8 cellular contexts compared by ENCODE assay signal in the genomic region with DNA sequence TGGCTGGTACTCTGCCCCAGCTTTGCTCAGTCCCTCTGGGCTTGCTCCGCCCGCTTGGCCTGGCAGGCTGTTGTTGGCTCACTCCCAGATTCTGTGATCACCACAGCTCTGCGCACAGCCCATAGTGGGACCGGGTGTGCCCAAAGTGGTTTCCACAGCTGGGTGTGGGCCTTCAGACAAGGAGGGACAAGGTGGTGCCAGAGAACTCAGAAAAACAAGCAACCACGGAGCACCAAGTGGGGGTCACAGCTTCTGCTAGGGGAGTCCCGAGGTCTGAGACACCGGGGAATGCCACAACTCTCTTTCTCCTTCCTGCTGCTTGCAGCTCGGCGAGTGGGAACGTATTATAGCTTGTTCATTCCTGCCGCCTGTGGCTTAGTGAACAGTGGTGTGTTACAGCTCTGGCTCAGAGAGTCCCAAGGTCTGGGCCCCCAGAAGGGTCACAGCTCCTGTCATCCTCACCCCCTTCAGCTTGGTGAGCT. TPM values are rescaled to one million over a fixed set of nuclear protein-coding genes. Genes with fewer than 3 reads are reported as not detected.
DNase-seq lines count a peak whose midpoint lies in the region; ATAC-seq, FAIRE-seq and TF ChIP-seq lines count a peak whose summit lies in the region.

No MANE protein-coding gene starts in this region.

- WGBS in neuronal stem cell (ENCODE audit: extremely low coverage in 2 of 2, insufficient read length in 2 of 2, insufficient replicate concordance in 1 of 2), 2 donors = no CpG with 5 or more reads among the region's 11 CpGs

- H2BK5ac ChIP-seq in neuronal stem cell (ENCODE audit: low read length) = no peak overlapping the region

- no peak overlapping the region for H3K4ac ChIP-seq in neuronal stem cell (ENCODE audit: low read length)

- no peak overlapping the region for H2AK5ac ChIP-seq in neuronal stem cell (ENCODE audit: low read depth, low read length)

- H3K4me2 ChIP-seq in neuronal stem cell (ENCODE audit: insufficient read depth, low read length, poor library complexity, severe bottlenecking) = no peak overlapping the region

- no peak overlapping the region for H3K4me3 ChIP-seq in neuronal stem cell (ENCODE audit: low read length in 2 of 2)

- H3K79me1 ChIP-seq in neuronal stem cell (ENCODE audit: low read depth, low read length) = no peaks in the 10 kb centered on the region

- no peak overlapping the region for H3K23ac ChIP-seq in neuronal stem cell (ENCODE audit: low read depth, low read length, poor library complexity)

- H3K9me3 ChIP-seq in neuronal stem cell (replicated peaks in 1 of 2; ENCODE audit: control insufficient read depth in 2 of 2, insufficient read depth in 1 of 2, low read depth in 1 of 2, low read length in 2 of 2) = no peaks in the 10 kb centered on the region

- DNase-seq in GM12892 (ENCODE audit: insufficient read length) = no peak
- peak; percentile 50 for DNase-seq in dermis blood vessel endothelial cell
- no peak for DNase-seq in neuronal stem cell (ENCODE audit: low spot score)
- DNase-seq in NCI-H146 treated with DMSO at 0.1 percent for 48 hours (lab: John Stamatoyannopoulos, UW; ENCODE audit: unreplicated experiment) = no peak
- DNase-seq in iPS-NIHi11 (ENCODE audit: low spot score) = no peak
- no peak for DNase-seq in DMS79 (lab: John Stamatoyannopoulos, UW)
- no peak for DNase-seq in NCI-H1105 (lab: John Stamatoyannopoulos, UW)

- no peaks in the 10 kb centered on the region for H3K4me1 ChIP-seq in neuronal stem cell (ENCODE audit: control insufficient read depth in 2 of 2, insufficient read depth in 1 of 2, low read depth in 1 of 2, low read length in 2 of 2)

- ATAC-seq in HG03039 (IDR thresholded peaks at IDR 0.05; ENCODE audit: unreplicated experiment) = peak; percentile 30

- no peak overlapping the region for H3K14ac ChIP-seq in neuronal stem cell (ENCODE audit: low read length)

- no peak overlapping the region for H2BK15ac ChIP-seq in neuronal stem cell (ENCODE audit: low read length)

- no peak overlapping the region for H4K91ac ChIP-seq in neuronal stem cell (ENCODE audit: low read depth, low read length, poor library complexity)

- FAIRE-seq in GM12892 (lab: Jason Lieb, UNC) = peak; percentile 89

- no peak overlapping the region for H2AFZ ChIP-seq in neuronal stem cell (ENCODE audit: low read length)

- H2BK120ac ChIP-seq in neuronal stem cell (ENCODE audit: low read depth, low read length) = no peak overlapping the region

- H3K36me3 ChIP-seq in neuronal stem cell (replicated peaks in 1 of 2; ENCODE audit: control insufficient read depth in 2 of 2, insufficient read depth in 2 of 2, low read length in 2 of 2) = no peaks in the 10 kb centered on the region

- H2BK12ac ChIP-seq in neuronal stem cell (ENCODE audit: low read length) = no peak overlapping the region

- peak overlapping the region; percentile 6 for H3K18ac ChIP-seq in neuronal stem cell (ENCODE audit: low read length)

- H3K9ac ChIP-seq in neuronal stem cell (ENCODE audit: low read depth, low read length, poor library complexity) = no peak overlapping the region

- no peak overlapping the region for H4K8ac ChIP-seq in neuronal stem cell (ENCODE audit: low read depth, low read length)

- TF ChIP-seq POLR2A in GM12892 (IDR thresholded peaks at IDR 0.05; ENCODE audit: low read depth, low read length) = peak; percentile 89

- H3K27me3 ChIP-seq in neuronal stem cell (ENCODE audit: control insufficient read depth in 3 of 3, insufficient read depth in 3 of 3, low read depth in 1 of 3, low read length in 3 of 3) = no peaks in the 10 kb centered on the region

- H3K27ac ChIP-seq in neuronal stem cell (replicated peaks; ENCODE audit: low read length) = no peak overlapping the region

RNA-seq across cellular contexts. Expression of a gene that starts 9.1 kb away (rescaled TPM):
- polyA plus RNA-seq in GM12892 (2012; ENCODE audit: missing spikeins) = 50.8 TPM
- 0.17 TPM in 1 of 2 replicates, not detected in the other for total RNA-seq in dermis blood vessel endothelial cell
- polyA plus RNA-seq in neuronal stem cell (2013, experiment 1 of 2) = 0.03 TPM
- polyA plus RNA-seq in neuronal stem cell (2013, experiment 2 of 2) = 0.04 TPM
